Comparison of ENCODE assay signal across 8 cellular contexts in the genomic region with DNA sequence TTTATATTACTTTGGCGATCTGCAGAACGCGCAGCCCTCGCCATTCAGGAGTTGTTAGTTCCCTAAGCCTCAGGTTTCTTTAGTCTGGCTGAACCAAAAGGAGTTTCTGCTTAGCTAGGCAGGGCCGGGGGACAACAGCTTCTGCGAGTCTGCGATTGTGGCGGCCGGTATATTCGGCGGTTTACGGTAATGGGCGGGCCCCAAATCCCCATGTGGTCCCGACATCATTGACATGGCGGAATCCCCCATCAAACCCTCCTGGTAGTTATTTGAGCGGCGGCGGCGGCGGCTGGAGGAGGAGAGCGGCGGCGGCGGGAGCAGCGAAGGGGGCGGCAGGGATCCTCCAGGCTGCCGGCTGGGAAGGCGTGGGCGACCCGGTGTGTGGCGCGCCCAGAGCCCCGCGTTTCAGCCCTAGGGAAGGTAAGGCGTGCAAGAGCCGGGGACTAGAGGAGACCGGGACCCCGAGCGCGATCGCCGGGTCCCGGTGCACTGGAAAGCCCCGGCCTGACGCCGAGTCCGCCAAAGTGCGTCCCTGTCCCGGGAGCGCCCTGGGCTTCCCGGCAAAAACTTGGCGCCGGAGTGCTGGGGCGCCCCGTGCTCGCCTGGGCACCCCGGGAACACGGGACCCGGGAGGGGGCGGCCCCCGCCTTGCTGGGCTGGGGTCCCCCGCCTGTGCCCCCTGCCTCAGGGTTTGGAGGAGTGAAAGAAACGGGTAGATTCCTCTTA. TPM values are rescaled to one million over a fixed set of nuclear protein-coding genes. Genes with fewer than 3 reads are reported as not detected.
A peak's percentile ranks its signal among the peaks of the same experiment; 100 is the strongest.
DNase-seq lines count a peak whose midpoint lies in the region; ATAC-seq, FAIRE-seq and TF ChIP-seq lines count a peak whose summit lies in the region.

Gene FNDC3B, plus strand, starts transcription at position 227 of the 726 bp plus-strand sequence. CDS start 72,902 bp downstream, outside the sequence.

- H3K36me3 ChIP-seq in left ventricle myocardium inferior (no peaks in the 10 kb centered on the region), psoas muscle (ENCODE audit: insufficient read depth in 1 of 2, low read depth in 1 of 2) (no peaks in the 10 kb centered on the region)

- intact Hi-C loops in left ventricle myocardium inferior (cut with micrococcal nuclease) (loop anchor here (10.0 kb wide), 2 partner anchors 205 to 295 kb away; no protein-coding TSS in a partner anchor), psoas muscle (cut with DNase I) (loop anchor here (5.0 to 10.0 kb wide), 6 partner anchors 85 to 435 kb away; no protein-coding TSS in a partner anchor)

- in situ Hi-C loops in GM13976 (cut with MboI; ENCODE audit: low sequenced_read_pairs, unreplicated experiment) = no loop called here

- H3K27ac Mint-ChIP-seq in T-helper 1 cell treated with Interleukin-12 subunit alpha and Interleukin-12 subunit beta and Interleukin-4 antibody, amounts not matched to agents 30 μg/mL and 1 μg/mL, for 36 hours = peak within 1 kb of the TSS; percentile 98

- peak within 1 kb of the TSS; percentile 95 for H3K4me3 ChIP-seq in left ventricle myocardium inferior
- peak within 1 kb of the TSS; percentile 95 for H3K4me3 ChIP-seq in psoas muscle

- TF ChIP-seq CTCF in GM13976 (IDR thresholded peaks at IDR 0.05; ENCODE audit: borderline replicate concordance, control extremely low read depth, extremely low read depth, insufficient read depth, missing control alignments) = no peak
- no peak for TF ChIP-seq CTCF in left ventricle myocardium inferior (IDR thresholded peaks at IDR 0.05; ENCODE audit: borderline replicate concordance)
- TF ChIP-seq CTCF in psoas muscle (IDR thresholded peaks at IDR 0.05) = no peak

- peak within 1 kb of the TSS; percentile 98 for H3K4me3 Mint-ChIP-seq in T-helper 1 cell treated with Interleukin-12 subunit alpha and Interleukin-12 subunit beta and Interleukin-4 antibody, amounts not matched to agents 30 μg/mL and 1 μg/mL, for 36 hours

- no peaks in the 10 kb centered on the region for H3K9me3 Mint-ChIP-seq in T-helper 1 cell treated with Interleukin-12 subunit alpha and Interleukin-12 subunit beta and Interleukin-4 antibody, amounts not matched to agents 30 μg/mL and 1 μg/mL, for 36 hours

- H3K27me3 ChIP-seq in left ventricle myocardium inferior (ENCODE audit: low read depth) = no peaks in the 10 kb centered on the region
- no peaks in the 10 kb centered on the region for H3K27me3 ChIP-seq in psoas muscle (ENCODE audit: insufficient read depth in 3 of 3, low read length in 2 of 3)

- no peaks in the 10 kb centered on the region for H3K9me3 ChIP-seq in left ventricle myocardium inferior (replicated peaks)
- H3K9me3 ChIP-seq in psoas muscle = no peaks in the 10 kb centered on the region

- ATAC-seq in HG02870 (IDR thresholded peaks at IDR 0.05; ENCODE audit: unreplicated experiment) (peak; percentile 65), psoas muscle (peak; percentile 84 to 86 (median 84))

- peak; percentile 88 for DNase-seq in GM13976 (ENCODE audit: low spot score)
- DNase-seq in NCI-H1694 (lab: John Stamatoyannopoulos, UW) = peak; percentile 92
- peak; percentile 88 for DNase-seq in amniotic stem cell (lab: John Stamatoyannopoulos, UW)
- DNase-seq in left ventricle myocardium inferior = peak; percentile 96
- peak; percentile 93 to 96 for DNase-seq in psoas muscle
- peak; percentile 86 for DNase-seq in urothelium cell line (ENCODE audit: low spot score)

- 0% methylated on average over 44 to 63 of the region's 63 CpGs for WGBS in psoas muscle, 3 donors

- H3K27ac ChIP-seq in left ventricle myocardium inferior (replicated peaks) (peak within 1 kb of the TSS; percentile 99), psoas muscle (peak within 1 kb of the TSS; percentile 98)

- H3K36me3 Mint-ChIP-seq in T-helper 1 cell treated with Interleukin-12 subunit alpha and Interleukin-12 subunit beta and Interleukin-4 antibody, amounts not matched to agents 30 μg/mL and 1 μg/mL, for 36 hours (ENCODE audit: low read depth) = peaks cover 2% of the 10 kb centered on the region

- H3K4me1 ChIP-seq in left ventricle myocardium inferior (peaks cover 58% of the 10 kb centered on the region), psoas muscle (peaks cover 33% of the 10 kb centered on the region)

- peaks cover 14% of the 10 kb centered on the region for H3K27me3 Mint-ChIP-seq in T-helper 1 cell treated with Interleukin-12 subunit alpha and Interleukin-12 subunit beta and Interleukin-4 antibody, amounts not matched to agents 30 μg/mL and 1 μg/mL, for 36 hours (ENCODE audit: low read depth)

- FAIRE-seq in urothelium cell line (lab: Jason Lieb, UNC) = no peak

- peaks cover 28% of the 10 kb centered on the region for H3K4me1 Mint-ChIP-seq in T-helper 1 cell treated with Interleukin-12 subunit alpha and Interleukin-12 subunit beta and Interleukin-4 antibody, amounts not matched to agents 30 μg/mL and 1 μg/mL, for 36 hours (ENCODE audit: low read depth)

RNA-seq across cellular contexts. Expression of gene FNDC3B, which starts in this region (rescaled TPM):
- 75.7 TPM for total RNA-seq in left ventricle myocardium inferior
- 100 to 1,000 TPM in 1 of 4 donors, 10 to 100 TPM in 3; 50.8 to 133 (median 74.1) TPM for total RNA-seq in psoas muscle
- polyA plus RNA-seq in psoas muscle = 10 to 100 TPM; 12.4 to 30.8 (median 19.4) TPM

Comparison
In these comparisons a context has a peak if more than half of its experiments do, and no peak if none do; other contexts are left out.
1. Peak in every context shown above with its lines: DNase-seq, ATAC-seq, H3K4me3 ChIP-seq and H3K27ac ChIP-seq.